In genomic region chr4:91838181-91838861, GRCh38 we compare ENCODE assay signal across 21 cellular contexts.
"Had no signal": no experiment of that assay in that cellular context is flagged by ENCODE, and none has a peak within 500 bp of the region (broad histone marks: within the 10 kb centered on the region; RNA-seq: fewer than 3 reads in every experiment).

No MANE protein-coding gene starts in this region.

- ATAC-seq: activated CD8-positive, alpha-beta T cell treated with anti-CD3 and anti-CD28 coated beads, Interleukin-2, amount 10 ng/mL, durations not matched to agents 7 days and 5 days; left lung; natural killer cell had no signal

- H3K36me3 Mint-ChIP-seq: activated naive CD4-positive, alpha-beta T cell treated with anti-CD3 and anti-CD28 coated beads, Interleukin-2, amount 50 U/mL, for 24 hours; immature natural killer cell had no signal

- H3K27me3 ChIP-seq: ascending aorta, colonic mucosa, dorsolateral prefrontal cortex, foreskin keratinocyte, left lung, sigmoid colon had no signal

- DNase-seq: activated CD4-positive, alpha-beta T cell treated with anti-CD3 and anti-CD28 coated beads for 1 hour; activated CD4-positive, alpha-beta T cell treated with anti-CD3 and anti-CD28 coated beads, Interleukin-2, amount 50 U/mL, for 1 hour; activated CD8-positive, alpha-beta T cell treated with anti-CD3 and anti-CD28 coated beads, Interleukin-2, amount 10 ng/mL, durations not matched to agents 7 days and 5 days; activated gamma-delta T cell treated with Interleukin-2 at 50 U/mL for 16 hours; colonic mucosa; dorsolateral prefrontal cortex; immature natural killer cell; left lung; midbrain; natural killer cell; sigmoid colon; stimulated activated CD4-positive, alpha-beta T cell treated with anti-CD3 and anti-CD28 coated beads, Interleukin-4, amount 100 ng/mL, for 1 hour; stimulated activated naive CD4-positive, alpha-beta T cell; T-helper 1 cell; T-helper 9 cell had no signal

- H3K27me3 Mint-ChIP-seq: activated naive CD4-positive, alpha-beta T cell treated with anti-CD3 and anti-CD28 coated beads, Interleukin-2, amount 50 U/mL, for 24 hours; central memory CD8-positive, alpha-beta T cell had no signal

- H3K9me3 ChIP-seq: colonic mucosa had no signal

- H3K27ac ChIP-seq: ascending aorta, colonic mucosa, dorsolateral prefrontal cortex, foreskin keratinocyte, left lung, sigmoid colon, thoracic aorta had no signal

- H3K4me1 Mint-ChIP-seq: activated naive CD4-positive, alpha-beta T cell treated with anti-CD3 and anti-CD28 coated beads, Interleukin-2, amount 50 U/mL, for 24 hours; central memory CD8-positive, alpha-beta T cell; immature natural killer cell; natural killer cell had no signal

- H3K4me3 Mint-ChIP-seq: activated CD8-positive, alpha-beta T cell treated with anti-CD3 and anti-CD28 coated beads, Interleukin-2, amount 10 ng/mL, durations not matched to agents 7 days and 5 days; activated naive CD4-positive, alpha-beta T cell treated with anti-CD3 and anti-CD28 coated beads, Interleukin-2, amount 50 U/mL, for 24 hours; central memory CD8-positive, alpha-beta T cell; immature natural killer cell; natural killer cell; type B pancreatic cell had no signal

- H3K27ac Mint-ChIP-seq: activated CD8-positive, alpha-beta T cell treated with anti-CD3 and anti-CD28 coated beads, Interleukin-2, amount 10 ng/mL, durations not matched to agents 7 days and 5 days; activated naive CD4-positive, alpha-beta T cell treated with anti-CD3 and anti-CD28 coated beads, Interleukin-2, amount 50 U/mL, for 24 hours; immature natural killer cell; natural killer cell; type B pancreatic cell had no signal

- H3K4me3 ChIP-seq: ascending aorta, colonic mucosa, dorsolateral prefrontal cortex, left lung, sigmoid colon, thoracic aorta had no signal

- H3K4me1 ChIP-seq: ascending aorta, colonic mucosa, left lung, sigmoid colon had no signal

- H3K36me3 ChIP-seq: ascending aorta, colonic mucosa, left lung, sigmoid colon, thoracic aorta had no signal
